10 cellular contexts compared by ENCODE assay signal in the genomic region with DNA sequence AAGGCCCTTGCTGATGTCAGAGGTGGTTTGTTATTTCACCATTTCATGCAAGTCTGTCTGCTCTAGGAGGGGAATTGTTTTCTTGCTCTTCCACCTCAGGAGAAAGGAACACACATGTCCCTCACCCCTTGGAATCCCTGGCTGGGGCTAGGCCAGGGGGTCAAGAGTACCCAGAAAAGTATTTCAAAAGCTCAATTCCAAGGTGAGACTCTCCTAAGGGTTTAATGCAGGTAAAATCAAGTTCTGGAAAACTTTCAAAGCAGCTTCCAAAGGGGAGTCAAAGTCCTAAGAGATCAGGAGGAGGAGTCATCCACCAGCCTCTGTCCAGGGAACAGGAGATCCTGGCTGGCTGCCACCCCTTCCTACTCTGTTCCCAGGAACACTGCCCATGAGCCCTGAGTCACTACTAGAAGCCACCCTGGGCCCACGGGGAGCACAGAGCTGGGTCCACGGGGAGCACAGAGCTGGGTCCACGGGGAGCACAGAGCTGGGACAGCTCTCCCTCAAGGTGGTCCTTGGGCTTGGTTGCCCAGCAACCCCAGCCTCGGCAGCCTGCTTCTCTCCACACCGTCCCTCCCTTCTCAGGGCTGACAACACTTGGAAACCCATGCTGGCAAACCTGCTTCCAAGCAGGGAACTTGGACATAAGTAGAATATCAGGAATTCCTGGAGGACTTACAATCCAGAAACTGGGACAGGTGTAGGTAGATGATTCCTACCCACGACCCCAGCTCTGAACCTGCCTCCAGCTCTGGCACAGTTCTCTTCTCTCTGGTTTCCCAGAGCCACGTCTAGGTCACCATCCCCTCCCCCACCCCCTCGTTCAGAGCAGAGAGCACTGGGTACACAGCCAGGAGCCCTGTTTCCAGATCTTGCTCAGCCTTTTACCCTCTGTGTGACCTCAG. TPM values are rescaled to one million over a fixed set of nuclear protein-coding genes. Genes with fewer than 3 reads are reported as not detected.
DNase-seq lines count a peak whose midpoint lies in the region; ATAC-seq and TF ChIP-seq lines count a peak whose summit lies in the region.
"Had no signal": no experiment of that assay in that cellular context is flagged by ENCODE, and none has a peak within 500 bp of the region (broad histone marks: within the 10 kb centered on the region; RNA-seq: fewer than 3 reads in every experiment).

No MANE protein-coding gene starts in this region.

- DNase-seq in Panc1 (ENCODE audit: low read depth, low spot score) (no peak), esophagus muscularis mucosa (ENCODE audit: extremely low spot score) (peak; percentile 94), myocyte (ENCODE audit: low read depth) (peak; percentile 83), OCI-M1 (lab: John Stamatoyannopoulos, UW) (no peak)
- DNase-seq in stimulated activated CD4-positive, alpha-beta T cell treated with anti-CD3 and anti-CD28 coated beads, Interleukin-4, amount 100 ng/mL, for 4 hours: no peak
- DNase-seq in stimulated activated CD4-positive, alpha-beta T cell treated with anti-CD3 and anti-CD28 coated beads, Interleukin-2, amount 100 ng/mL, for 48 hours: no peak
- DNase-seq in naive thymus-derived CD8-positive, alpha-beta T cell: no peak
- DNase-seq: activated T-cell treated with anti-CD3 and anti-CD28 coated beads, Interleukin-2, amount 50 U/mL, for 48 hours had no signal

- no peak for TF ChIP-seq EP300 in esophagus muscularis mucosa (IDR thresholded peaks at IDR 0.05)

- peaks cover 0 to 2% (median 0%) of the 10 kb centered on the region in 5 donors for H3K27me3 Mint-ChIP-seq in naive thymus-derived CD8-positive, alpha-beta T cell

- no peak for TF ChIP-seq CTCF in Panc1 (IDR thresholded peaks at IDR 0.05)
- no peak for TF ChIP-seq CTCF in esophagus muscularis mucosa (IDR thresholded peaks at IDR 0.05)

- H3K9ac ChIP-seq in BLaER1 treated with 17β-estradiol and CSF1 and Interleukin-3, amounts not matched to agents 10 nM and 100 nM: peak overlapping the region in 9 of 11 experiments; percentile 5 to 72 (median 61); a peak in 10 of 22 replicates

- POLR2A ChIA-PET in Panc1 (lab: Charles Lee): no interaction called here
- POLR2A ChIA-PET in naive thymus-derived CD8-positive, alpha-beta T cell (lab: Charles Lee): no interaction called here

- BruUV-seq in Panc1 (replicated peaks; lab: Mats Ljungman, UMichigan): no TSS peak

- 0 out of 20 replicates have a peak overlapping the region, but pooled peaks of 1 of the 10 experiments have one; percentile 17 for H3K4me3 ChIP-seq in BLaER1 treated with 17β-estradiol and CSF1 and Interleukin-3, amounts not matched to agents 10 nM and 100 nM
- no peak overlapping the region for H3K4me3 ChIP-seq in Panc1 (ENCODE audit: low read depth in 2 of 2, low read length in 2 of 2)
- no peak overlapping the region for H3K4me3 ChIP-seq in esophagus muscularis mucosa

- in situ Hi-C loops in Panc1 (cut with HindIII; ENCODE audit: low pct_unique_long_range_greater_than_20kb, low sequenced_read_pairs): no loop called here

- peak; percentile 89 for ATAC-seq in Panc1
- ATAC-seq in naive thymus-derived CD8-positive, alpha-beta T cell: no peak

- no peaks in the 10 kb centered on the region for H3K9me3 ChIP-seq in BLaER1 treated with 17β-estradiol and CSF1 and Interleukin-3, amounts not matched to agents 10 nM and 100 nM (replicated peaks in 1 of 11)
- H3K9me3 ChIP-seq in Panc1 (ENCODE audit: control insufficient read depth, insufficient read depth, low read depth, low read length) (no peaks in the 10 kb centered on the region), esophagus muscularis mucosa (no peaks in the 10 kb centered on the region)

- CTCF ChIA-PET in Panc1 (lab: Charles Lee): interaction anchor here (0.8 kb wide), 1 partner anchor 9 kb away, joined by 4 read pairs; no protein-coding TSS in a partner anchor

- 28% methylated on average over 5 of the region's 8 CpGs for whole genome bisulfite sequencing in esophagus muscularis mucosa

- H3K4me3 Mint-ChIP-seq in naive thymus-derived CD8-positive, alpha-beta T cell: no peak overlapping the region

- peaks cover 0 to 3% (median under 1%) of the 10 kb centered on the region in 4 donors for H3K4me1 Mint-ChIP-seq in naive thymus-derived CD8-positive, alpha-beta T cell

- no peaks in the 10 kb centered on the region for H4K20me1 ChIP-seq in BLaER1 treated with 17β-estradiol and CSF1 and Interleukin-3, amounts not matched to agents 10 nM and 100 nM

- H3K27ac ChIP-seq in BLaER1 treated with 17β-estradiol and CSF1 and Interleukin-3, amounts not matched to agents 10 nM and 100 nM: peak overlapping the region in 10 of 11 experiments; percentile 18 to 87 (median 80); a peak in 20 of 22 replicates
- H3K27ac ChIP-seq in Panc1 (ENCODE audit: low read length) (peak overlapping the region; percentile 17; the same call in 1 of the 2 replicates), esophagus muscularis mucosa (replicated peaks in 1 of 4) (peak overlapping the region in 3 of 4 donors; percentile 10 to 50 (median 34))

- H3K27me3 ChIP-seq in BLaER1 treated with 17β-estradiol and CSF1 and Interleukin-3, amounts not matched to agents 10 nM and 100 nM: no peaks in the 10 kb centered on the region
- H3K27me3 ChIP-seq in Panc1 (ENCODE audit: control insufficient read depth, insufficient read depth, low read length) (no peaks in the 10 kb centered on the region), esophagus muscularis mucosa (no peaks in the 10 kb centered on the region)

- no peaks in the 10 kb centered on the region for H3K9me3 Mint-ChIP-seq in naive thymus-derived CD8-positive, alpha-beta T cell

- no peak overlapping the region for H3K27ac Mint-ChIP-seq in naive thymus-derived CD8-positive, alpha-beta T cell

- TF ChIP-seq POLR2A in esophagus muscularis mucosa (IDR thresholded peaks at IDR 0.05; ENCODE audit: low read depth): no peak

- no peaks in the 10 kb centered on the region for H3K36me3 Mint-ChIP-seq in naive thymus-derived CD8-positive, alpha-beta T cell

- peaks cover 49 to 89% (median 73%) of the 10 kb centered on the region in 10 experiments for H3K4me1 ChIP-seq in BLaER1 treated with 17β-estradiol and CSF1 and Interleukin-3, amounts not matched to agents 10 nM and 100 nM
- H3K4me1 ChIP-seq in Panc1 (ENCODE audit: control insufficient read depth, insufficient read depth, low read length): peaks cover 11% of the 10 kb centered on the region
- peaks cover 12 to 15% (median 14%) of the 10 kb centered on the region in 4 donors for H3K4me1 ChIP-seq in esophagus muscularis mucosa

- no peaks in the 10 kb centered on the region for H3K36me3 ChIP-seq in BLaER1 treated with 17β-estradiol and CSF1 and Interleukin-3, amounts not matched to agents 10 nM and 100 nM
- H3K36me3 ChIP-seq in Panc1 (ENCODE audit: control insufficient read depth, insufficient read depth, low read length) (no peaks in the 10 kb centered on the region), esophagus muscularis mucosa (no peaks in the 10 kb centered on the region)

- intact Hi-C loops in Panc1 (cut with micrococcal nuclease; ENCODE audit: unreplicated experiment): no loop called here
- intact Hi-C loops in esophagus muscularis mucosa (cut with DNase I): no loop called here

- H3K4me2 ChIP-seq in BLaER1 treated with 17β-estradiol and CSF1 and Interleukin-3, amounts not matched to agents 10 nM and 100 nM: peak overlapping the region; percentile 64 to 96 (median 83)

RNA-seq across cellular contexts. Expression of a gene that starts 35.3 kb away (rescaled TPM):
- 46.2 TPM for total RNA-seq in Panc1 (2021; ENCODE audit: unreplicated experiment)
- 52.2 TPM for polyA plus RNA-seq in Panc1 (2012; ENCODE audit: insufficient read length)
- total RNA-seq in esophagus muscularis mucosa: 100 to 1,000 TPM in 2 of 4 donors, 10 to 100 TPM in 2; 47.3 to 613 (median 93.3) TPM
- 1,798 and 2,123 TPM in 2 replicates for total RNA-seq in myocyte
- 1,534 TPM for polyA plus RNA-seq in myocyte (2012)
- total RNA-seq in naive thymus-derived CD8-positive, alpha-beta T cell: 1 to 10 TPM; 1.9 to 2.7 TPM
- 1 to 10 TPM in 1 of 3 donors, under 1 TPM in 2; 0.12 to 2.0 (median 0.28) TPM for polyA plus RNA-seq in naive thymus-derived CD8-positive, alpha-beta T cell

RNA-seq across cellular contexts. Expression of a gene that starts 49.0 kb away (rescaled TPM):
- total RNA-seq in Panc1 (2021; ENCODE audit: unreplicated experiment): 356 TPM
- 270 TPM for polyA plus RNA-seq in Panc1 (2012; ENCODE audit: insufficient read length)
- total RNA-seq in esophagus muscularis mucosa: 100 to 1,000 TPM; 149 to 226 (median 180) TPM
- total RNA-seq in myocyte: 99.5 and 155 TPM in 2 replicates
- 181 TPM for polyA plus RNA-seq in myocyte (2012)
- 100 to 1,000 TPM; 357 to 359 TPM for total RNA-seq in naive thymus-derived CD8-positive, alpha-beta T cell
- polyA plus RNA-seq in naive thymus-derived CD8-positive, alpha-beta T cell: 100 to 1,000 TPM; 268 to 375 (median 332) TPM

RNA-seq across cellular contexts. Expression of a gene that starts 54.5 kb away (rescaled TPM):
- total RNA-seq in Panc1 (2021; ENCODE audit: unreplicated experiment) (not detected), esophagus muscularis mucosa (1 to 10 TPM in 2 of 4 donors, under 1 TPM in 2; 0.19 to 1.5 (median 0.94) TPM), myocyte (not detected in 2 replicates)
- polyA plus RNA-seq in Panc1 (2012; ENCODE audit: insufficient read length): not detected
- 0.15 TPM for polyA plus RNA-seq in myocyte (2012)
- total RNA-seq in naive thymus-derived CD8-positive, alpha-beta T cell: not detected
- not detected for polyA plus RNA-seq in naive thymus-derived CD8-positive, alpha-beta T cell
- total RNA-seq: NCI-H460 had no signal

Comparison
In these comparisons a context has a peak if more than half of its experiments do, and no peak if none do; other contexts are left out.
1. H3K27ac ChIP-seq: peak in every context shown above with its lines; median percentile 80 in BLaER1 treated with 17β-estradiol and CSF1 and Interleukin-3, amounts not matched to agents 10 nM and 100 nM; 34 in esophagus muscularis mucosa; 17 in Panc1.
2. DNase-seq: peak in esophagus muscularis mucosa (single experiment) and myocyte (single experiment); none in Panc1 (single experiment), stimulated activated CD4-positive, alpha-beta T cell treated with anti-CD3 and anti-CD28 coated beads, Interleukin-4, amount 100 ng/mL, for 4 hours (0 of 2), OCI-M1 (single experiment), stimulated activated CD4-positive, alpha-beta T cell treated with anti-CD3 and anti-CD28 coated beads, Interleukin-2, amount 100 ng/mL, for 48 hours (0 of 2) and naive thymus-derived CD8-positive, alpha-beta T cell (0 of 10).
3. RNA of a gene that starts 35.3 kb away (total RNA-seq): 1,798 to 2,123 TPM in myocyte, 47.3 to 613 TPM in esophagus muscularis mucosa and 46.2 TPM in Panc1 (single experiment); 1.9 to 2.7 TPM in naive thymus-derived CD8-positive, alpha-beta T cell; every median in the first group is over 10 times any median in the second.